In the genomic region with DNA sequence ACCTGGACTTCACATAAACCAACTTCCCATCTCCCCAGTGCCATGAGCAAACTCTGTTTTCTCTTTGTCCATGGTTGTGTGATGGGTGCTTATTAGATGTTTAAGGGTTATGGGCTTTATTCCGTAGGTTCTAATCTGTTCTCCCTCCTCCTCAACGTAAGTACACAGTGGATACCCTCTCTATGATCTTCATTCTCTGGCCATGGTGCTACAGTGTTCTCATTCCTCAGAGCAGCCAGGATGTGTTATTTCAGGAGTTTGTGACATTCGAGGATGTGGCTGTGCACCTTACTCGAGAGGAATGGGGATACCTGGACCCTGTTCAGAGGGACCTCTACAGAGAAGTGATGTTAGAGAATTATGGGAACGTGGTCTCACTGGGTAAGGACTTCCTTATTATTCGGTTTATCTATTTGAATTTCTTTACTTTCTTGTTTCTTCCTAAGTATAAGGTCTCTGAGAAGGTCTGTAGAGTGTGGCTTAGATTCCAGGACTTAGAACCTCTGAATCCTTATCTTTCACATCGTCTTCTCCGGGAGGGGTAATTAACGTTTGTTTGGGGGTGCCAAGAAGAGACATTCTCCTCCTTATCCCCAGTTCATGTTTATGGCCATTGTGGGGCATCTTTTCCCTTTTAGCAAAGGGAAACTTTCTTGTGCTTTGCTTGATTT, we compare ENCODE assay signal across 1 cellular context.
TF ChIP-seq lines count a peak whose summit lies in the region.

No MANE protein-coding gene starts in this region.

TF ChIP-seq in GM12891, 5 proteins besides CTCF, POLR2A, EP300 and RAD21:
- no peak for TF ChIP-seq POU2F2 (IDR thresholded peaks at IDR 0.05; ENCODE audit: low read depth, low read length)
- TF ChIP-seq TAF1 (IDR thresholded peaks at IDR 0.05; ENCODE audit: low read depth, low read length), result no peak
- no peak for TF ChIP-seq SPI1 (IDR thresholded peaks at IDR 0.05; ENCODE audit: low read depth, low read length)
